In genomic region chr13:49585220-49586157, GRCh38 we compare ENCODE assay signal across 8 cellular contexts. TPM values are rescaled to one million over a fixed set of nuclear protein-coding genes. Genes with fewer than 3 reads are reported as not detected.
A peak's percentile ranks its signal among the peaks of the same experiment; 100 is the strongest.
DNase-seq lines count a peak whose midpoint lies in the region; ATAC-seq and TF ChIP-seq lines count a peak whose summit lies in the region.

Gene RCBTB1 (minus strand): TSS chr13:49585558. CDS start chr13:49567279, 18,279 bp downstream.

- no peak within 1 kb of the TSS for H3K4me3 ChIP-seq in KMS-11 (IDR thresholded peaks at IDR 0.05; ENCODE audit: insufficient read depth, low read depth, low read length)

- H4K20me1 ChIP-seq in KMS-11 (ENCODE audit: insufficient read depth) = no peaks in the 10 kb centered on the region

- H3K36me3 ChIP-seq in KMS-11 (ENCODE audit: insufficient read depth) = no peaks in the 10 kb centered on the region

- peak within 1 kb of the TSS; percentile 93 for H2AFZ ChIP-seq in KMS-11 (ENCODE audit: low read depth)

- H3K36me3 Mint-ChIP-seq in activated naive CD4-positive, alpha-beta T cell treated with anti-CD3 and anti-CD28 coated beads, Interleukin-2, amount 50 U/mL, for 72 hours = peaks cover 6 to 18% of the 10 kb centered on the region in 2 donors

- no peaks in the 10 kb centered on the region for H3K9me3 Mint-ChIP-seq in activated naive CD4-positive, alpha-beta T cell treated with anti-CD3 and anti-CD28 coated beads, Interleukin-2, amount 50 U/mL, for 72 hours

- TF ChIP-seq CTCF in KMS-11 (conservative IDR thresholded peaks at IDR 0.05; ENCODE audit: low read depth, low read length) (no peak), omental fat pad (IDR thresholded peaks at IDR 0.05) (no peak)

- peaks cover 18% of the 10 kb centered on the region for H3K4me1 ChIP-seq in KMS-11 (ENCODE audit: low read depth, poor library complexity, severe bottlenecking)

- H3K27ac Mint-ChIP-seq in activated naive CD4-positive, alpha-beta T cell treated with anti-CD3 and anti-CD28 coated beads, Interleukin-2, amount 50 U/mL, for 72 hours = peak within 1 kb of the TSS; percentile 70

- no peaks in the 10 kb centered on the region for H3K27me3 ChIP-seq in KMS-11 (ENCODE audit: insufficient read depth, low read depth)

- peak; percentile 72 for DNase-seq in EL
- DNase-seq in SK-N-DZ (ENCODE audit: low spot score) = peak; percentile 72
- DNase-seq in activated naive CD4-positive, alpha-beta T cell treated with anti-CD3 and anti-CD28 coated beads, Interleukin-2, amount 50 U/mL, for 72 hours (ENCODE audit: low spot score in 2 of 2) = peak; percentile 60 to 82
- DNase-seq in glomerular visceral epithelial cell (ENCODE audit: extremely low spot score) = peak; percentile 76
- DNase-seq in omental fat pad (ENCODE audit: low spot score) = peak; percentile 27

- peak within 1 kb of the TSS; percentile 57; the same call in 1 of the 2 replicates for H3K9ac ChIP-seq in KMS-11

- peak within 1 kb of the TSS; percentile 74 for H3K4me2 ChIP-seq in KMS-11

- no peak within 1 kb of the TSS for H3K27ac ChIP-seq in KMS-11
- peak within 1 kb of the TSS; percentile 88 for H3K27ac ChIP-seq in temporal lobe (ENCODE audit: low read depth, low read length)

- ATAC-seq in GM21723 (IDR thresholded peaks at IDR 0.05; ENCODE audit: unreplicated experiment) (peak; percentile 95), omental fat pad (ENCODE audit: low FRiP score) (peak; percentile 91)
- ATAC-seq in activated naive CD4-positive, alpha-beta T cell treated with anti-CD3 and anti-CD28 coated beads, Interleukin-2, amount 50 U/mL, for 72 hours = peak; percentile 96 to 97

- H3K79me2 ChIP-seq in KMS-11 (ENCODE audit: insufficient read depth, low read depth) = peaks cover 8% of the 10 kb centered on the region

RNA-seq across cellular contexts. Expression of gene RCBTB1, which starts in this region (rescaled TPM):
- polyA plus RNA-seq in SK-N-DZ (2014; cell fraction: cytosol; rRNA removed) = 38.6 and 45.3 TPM in 2 replicates
- polyA plus RNA-seq in SK-N-DZ (2014; cell fraction: nucleus; rRNA removed) = 39.3 and 48.8 TPM in 2 replicates
- 10 to 100 TPM; 15.6 to 26.1 TPM for total RNA-seq in activated naive CD4-positive, alpha-beta T cell treated with anti-CD3 and anti-CD28 coated beads, Interleukin-2, amount 50 U/mL, for 72 hours
- total RNA-seq in omental fat pad = 10 to 100 TPM in 3 of 4 donors, 1 to 10 TPM in 1; 8.4 to 17.5 (median 11.1) TPM
- total RNA-seq in temporal lobe = 11.3 TPM
